14 cellular contexts compared by ENCODE assay signal in the genomic region with DNA sequence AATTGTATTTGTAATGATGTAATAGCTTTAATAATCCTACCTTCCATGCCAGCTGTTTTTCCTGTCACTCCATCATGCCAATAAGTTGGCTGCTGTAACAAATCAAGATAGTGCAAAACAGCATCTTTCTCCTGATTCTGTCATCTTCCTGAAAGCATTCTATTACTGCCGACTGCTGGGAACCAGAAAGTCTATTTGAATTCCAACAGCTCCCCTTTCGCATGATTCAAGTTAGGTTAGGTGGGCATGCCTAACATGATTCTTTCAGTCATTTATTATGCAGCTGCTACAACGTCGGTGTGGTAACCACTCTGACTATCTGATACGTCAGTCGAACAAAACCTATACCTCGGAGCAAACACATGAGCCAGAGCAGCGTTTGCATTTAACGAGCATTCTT.
A peak's percentile ranks its signal among the peaks of the same experiment; 100 is the strongest.
DNase-seq lines count a peak whose midpoint lies in the region; ATAC-seq, FAIRE-seq and TF ChIP-seq lines count a peak whose summit lies in the region.
"Had no signal": no experiment of that assay in that cellular context is flagged by ENCODE, and none has a peak within 500 bp of the region (broad histone marks: within the 10 kb centered on the region; RNA-seq: fewer than 3 reads in every experiment).

No MANE protein-coding gene starts in this region.

- no peaks in the 10 kb centered on the region for H3K79me2 ChIP-seq in astrocyte (ENCODE audit: insufficient read depth, low read length)

- H3K27me3 ChIP-seq in astrocyte (ENCODE audit: insufficient read depth, low read length): no peaks in the 10 kb centered on the region

- no peak for ATAC-seq in HG02642 (IDR thresholded peaks at IDR 0.05; ENCODE audit: poor library complexity, unreplicated experiment)
- ATAC-seq: K562, left colon had no signal

- H3K27me3 Mint-ChIP-seq in astrocyte (ENCODE audit: low read depth, unreplicated experiment): no peaks in the 10 kb centered on the region
- H3K27me3 Mint-ChIP-seq in type B pancreatic cell: peaks cover 20% of the 10 kb centered on the region

- no peaks in the 10 kb centered on the region for H3K4me1 ChIP-seq in astrocyte (ENCODE audit: insufficient read depth, low read length)

- no peaks in the 10 kb centered on the region for H4K20me1 ChIP-seq in astrocyte (ENCODE audit: insufficient read depth, low read length)

- H3K27ac Mint-ChIP-seq in astrocyte (ENCODE audit: unreplicated experiment) (no peak overlapping the region), type B pancreatic cell (no peak overlapping the region)

- TF ChIP-seq CTCF in astrocyte (IDR thresholded peaks at IDR 0.05; ENCODE audit: insufficient read depth, low read depth, low read length) (no peak), type B pancreatic cell (conservative IDR thresholded peaks at IDR 0.05) (no peak), lower leg skin (IDR thresholded peaks at IDR 0.05) (no peak)

- no peak overlapping the region for H2AFZ ChIP-seq in astrocyte (ENCODE audit: low read depth, low read length)

- H3K9me3 ChIP-seq in astrocyte (ENCODE audit: insufficient read depth, low read depth, low read length): no peaks in the 10 kb centered on the region

- TF ChIP-seq POLR2A in lower leg skin (IDR thresholded peaks at IDR 0.05): no peak

- 16 to 25% methylated on average over 9 of the region's 9 CpGs for WGBS in lower leg skin, 2 donors

- intact Hi-C loops in lower leg skin (cut with DNase I; ENCODE audit: low total_unique reads): loop anchor here (10.0 kb wide), 1 partner anchor 804 kb away; no protein-coding TSS in a partner anchor

- no peak overlapping the region for H3K27ac ChIP-seq in astrocyte (ENCODE audit: low read depth, low read length)
- H3K27ac ChIP-seq: 22Rv1, skin epidermis had no signal

- H3K4me3 Mint-ChIP-seq in astrocyte (ENCODE audit: unreplicated experiment) (no peak overlapping the region), type B pancreatic cell (peak overlapping the region; percentile 66)

- H3K4me1 Mint-ChIP-seq in astrocyte (ENCODE audit: low read depth, unreplicated experiment) (no peaks in the 10 kb centered on the region), type B pancreatic cell (ENCODE audit: unreplicated experiment) (peaks cover 12% of the 10 kb centered on the region)

- peak overlapping the region; percentile 26 for H3K4me2 ChIP-seq in astrocyte (ENCODE audit: low read length)

- FAIRE-seq in astrocyte (lab: Jason Lieb, UNC): peak; percentile 55
- FAIRE-seq: K562 had no signal

- H3K9me3 Mint-ChIP-seq in astrocyte (ENCODE audit: unreplicated experiment) (no peaks in the 10 kb centered on the region), type B pancreatic cell (no peaks in the 10 kb centered on the region)

- H3K36me3 Mint-ChIP-seq in astrocyte (ENCODE audit: low read depth, unreplicated experiment) (no peaks in the 10 kb centered on the region), type B pancreatic cell (no peaks in the 10 kb centered on the region)

- no peaks in the 10 kb centered on the region for H3K36me3 ChIP-seq in astrocyte (ENCODE audit: insufficient read depth, low read length)

- DNase-seq in NCI-H82 (lab: John Stamatoyannopoulos, UW) (peak; percentile 68), NCI-H82 treated with DMSO at 0.1 percent for 48 hours (lab: John Stamatoyannopoulos, UW; ENCODE audit: unreplicated experiment) (no peak), astrocyte (ENCODE audit: low read depth) (no peak), medulla oblongata (ENCODE audit: extremely low spot score) (peak; percentile 20), type B pancreatic cell (ENCODE audit: extremely low spot score, unreplicated experiment) (no peak), lower leg skin (ENCODE audit: low spot score in 2 of 2) (no peak), NCI-H1048 (lab: John Stamatoyannopoulos, UW) (no peak)
- DNase-seq: amniotic stem cell, erythroblast, left colon had no signal

- H3K4me3 ChIP-seq in astrocyte (ENCODE audit: insufficient read depth, low read depth, low read length) (no peak overlapping the region), lower leg skin (ENCODE audit: low read depth, poor library complexity, severe bottlenecking) (no peak overlapping the region)
- H3K4me3 ChIP-seq: K562, skin epidermis had no signal

- no peak overlapping the region for H3K9ac ChIP-seq in astrocyte (ENCODE audit: low read length)

Comparison
In these comparisons a context has a peak if more than half of its experiments do, and no peak if none do; other contexts are left out.
1. DNase-seq: peak in NCI-H82 (single experiment) and medulla oblongata (single experiment); none in NCI-H82 treated with DMSO at 0.1 percent for 48 hours (single experiment), astrocyte (single experiment), type B pancreatic cell (single experiment), lower leg skin (0 of 2) and NCI-H1048 (single experiment).